ENCODE assay signal across 15 cellular contexts in genomic region chr3:8506611-8507061, GRCh38. TPM values are rescaled to one million over a fixed set of nuclear protein-coding genes. Genes with fewer than 3 reads are reported as not detected.
DNase-seq lines count a peak whose midpoint lies in the region; ATAC-seq and TF ChIP-seq lines count a peak whose summit lies in the region.
"Had no signal": no experiment of that assay in that cellular context is flagged by ENCODE, and none has a peak within 500 bp of the region (broad histone marks: within the 10 kb centered on the region; RNA-seq: fewer than 3 reads in every experiment).

No MANE protein-coding gene starts in this region.

- no peak for TF ChIP-seq POLR2A in transverse colon (IDR thresholded peaks at IDR 0.05)

- no peak for TF ChIP-seq EP300 in transverse colon (IDR thresholded peaks at IDR 0.05; ENCODE audit: low read depth)

- H3K4me1 Mint-ChIP-seq in brain: peaks cover 52% of the 10 kb centered on the region

- TF ChIP-seq CTCF in brain (conservative IDR thresholded peaks at IDR 0.05): no peak
- no peak for TF ChIP-seq CTCF in transverse colon (IDR thresholded peaks at IDR 0.05)

- peaks cover 13 to 34% (median 20%) of the 10 kb centered on the region in 4 donors for H3K4me1 ChIP-seq in transverse colon

- ATAC-seq in activated naive CD4-positive, alpha-beta T cell treated with anti-CD3 and anti-CD28 coated beads, Interleukin-2, amount 50 U/mL, for 72 hours: no peak
- ATAC-seq: activated T-cell treated with anti-CD3 and anti-CD28 coated beads, Interleukin-2, amount 50 U/mL, for 4 hours; WTC11 had no signal

- H3K9me3 ChIP-seq in transverse colon: no peaks in the 10 kb centered on the region
- H3K9me3 ChIP-seq: SJSA1 had no signal

- no peaks in the 10 kb centered on the region for H3K36me3 ChIP-seq in transverse colon
- H3K36me3 ChIP-seq: SJSA1 had no signal

- H3K9me3 Mint-ChIP-seq in brain: peaks cover 0 to 4% (median 0%) of the 10 kb centered on the region in 5 experiments
- no peaks in the 10 kb centered on the region for H3K9me3 Mint-ChIP-seq in activated naive CD4-positive, alpha-beta T cell treated with anti-CD3 and anti-CD28 coated beads, Interleukin-2, amount 50 U/mL, for 72 hours
- H3K9me3 Mint-ChIP-seq: activated T-cell treated with anti-CD3 and anti-CD28 coated beads, Interleukin-2, amount 50 U/mL, for 4 hours; WTC11 had no signal

- 32 to 48% methylated on average over 3 to 5 of the region's 5 CpGs for WGBS in transverse colon (ENCODE audit: low coverage in 1 of 2), 2 donors

- H3K27ac ChIP-seq in transverse colon: peak overlapping the region in 3 of 4 donors; percentile 31 to 41 (median 41)
- H3K27ac ChIP-seq: SJSA1 had no signal

- H3K36me3 Mint-ChIP-seq in brain: peaks cover 5% of the 10 kb centered on the region
- H3K36me3 Mint-ChIP-seq in activated naive CD4-positive, alpha-beta T cell treated with anti-CD3 and anti-CD28 coated beads, Interleukin-2, amount 50 U/mL, for 72 hours: peaks cover 0 to 1% of the 10 kb centered on the region in 2 donors
- H3K36me3 Mint-ChIP-seq: WTC11 had no signal

- peak; percentile 77 for DNase-seq in HT1080 (ENCODE audit: low read depth)
- peak; percentile 51 for DNase-seq in kidney glomerular epithelial cell (lab: John Stamatoyannopoulos, UW)
- no peak for DNase-seq in transverse colon
- no peak for DNase-seq in activated CD4-positive, CD25-positive, alpha-beta regulatory T cell (lab: John Stamatoyannopoulos, UW)
- DNase-seq in C1 segment of cervical spinal cord (lab: John Stamatoyannopoulos, UW): no peak
- no peak for DNase-seq in activated naive CD4-positive, alpha-beta T cell treated with anti-CD3 and anti-CD28 coated beads, Interleukin-2, amount 50 U/mL, for 72 hours (ENCODE audit: low spot score in 2 of 2)
- DNase-seq: activated T-cell treated with anti-CD3 and anti-CD28 coated beads, Interleukin-2, amount 50 U/mL, for 4 hours; caudate nucleus; kidney; MV-4-11; NCI-H510A; stimulated activated CD4-positive, alpha-beta T cell treated with anti-CD3 and anti-CD28 coated beads, Interleukin-15, amount 100 ng/mL, for 24 hours had no signal

- intact Hi-C loops in transverse colon (cut with DNase I; ENCODE audit: low total_unique reads): no loop called here

- H3K27ac Mint-ChIP-seq in brain: peak overlapping the region in 3 of 5 experiments; percentile 52 to 78 (median 69)
- H3K27ac Mint-ChIP-seq in activated naive CD4-positive, alpha-beta T cell treated with anti-CD3 and anti-CD28 coated beads, Interleukin-2, amount 50 U/mL, for 72 hours: no peak overlapping the region
- H3K27ac Mint-ChIP-seq: WTC11 had no signal

- no peak overlapping the region for H3K4me3 ChIP-seq in transverse colon
- H3K4me3 ChIP-seq: SJSA1 had no signal

- peaks cover 8% of the 10 kb centered on the region for H3K27me3 Mint-ChIP-seq in brain

- in situ Hi-C loops in transverse colon (cut with MboI; ENCODE audit: low pct_ligation_motif_present in 1 of 4, low pct_unique_long_range_greater_than_20kb in 1 of 4, low sequenced_read_pairs in 3 of 4): no loop called here

- no peaks in the 10 kb centered on the region for H3K27me3 ChIP-seq in transverse colon
- H3K27me3 ChIP-seq: SJSA1 had no signal

- no peak overlapping the region for H3K4me3 Mint-ChIP-seq in brain
- H3K4me3 Mint-ChIP-seq: activated T-cell treated with anti-CD3 and anti-CD28 coated beads, Interleukin-2, amount 50 U/mL, for 4 hours; WTC11 had no signal

RNA-seq across cellular contexts. Expression of gene LMCD1, which starts 5.0 kb away (rescaled TPM):
- 1.3 and 6.8 TPM in 2 replicates for total RNA-seq in HT1080 (2014; rRNA removed; shearing (Covaris generic))
- 8.8 and 11.1 TPM in 2 replicates for polyA plus RNA-seq in HT1080 (2015; cell fraction: cytosol; rRNA removed)
- 8.6 and 9.6 TPM in 2 replicates for polyA plus RNA-seq in HT1080 (2015; cell fraction: nucleus; rRNA removed)
- 8.8 TPM for polyA plus RNA-seq in brain (ENCODE audit: insufficient read depth, low read depth, low replicate concordance)
- 10 to 100 TPM in 2 of 4 donors, 1 to 10 TPM in 2; 6.7 to 26.6 (median 9.6) TPM for total RNA-seq in transverse colon
- 1 to 10 TPM; 1.3 to 2.5 TPM for total RNA-seq in activated naive CD4-positive, alpha-beta T cell treated with anti-CD3 and anti-CD28 coated beads, Interleukin-2, amount 50 U/mL, for 72 hours

Comparison
In these comparisons a context has a peak if more than half of its experiments do, and no peak if none do; other contexts are left out.
1. DNase-seq: peak in HT1080 (single experiment) and kidney glomerular epithelial cell (single experiment); none in transverse colon (single experiment), activated CD4-positive, CD25-positive, alpha-beta regulatory T cell (0 of 4), C1 segment of cervical spinal cord (0 of 14) and activated naive CD4-positive, alpha-beta T cell treated with anti-CD3 and anti-CD28 coated beads, Interleukin-2, amount 50 U/mL, for 72 hours (0 of 2).
2. H3K27ac Mint-ChIP-seq: peak in brain (3 of 5); none in activated naive CD4-positive, alpha-beta T cell treated with anti-CD3 and anti-CD28 coated beads, Interleukin-2, amount 50 U/mL, for 72 hours (0 of 2).